In genomic region chr13:27138457-27139093, GRCh38 we compare ENCODE assay signal across 1 cellular context.
TF ChIP-seq lines count a peak whose summit lies in the region.

No MANE protein-coding gene starts in this region.

TF ChIP-seq in WTC11, 78 proteins besides CTCF, POLR2A, EP300 and RAD21:
- no peak for TF ChIP-seq SOX15 (CRISPR knock-in tag; IDR thresholded peaks at IDR 0.05)
- TF ChIP-seq ZBTB21 (CRISPR knock-in tag; IDR thresholded peaks at IDR 0.05; ENCODE audit: borderline replicate concordance): no peak
- no peak for TF ChIP-seq JUN (CRISPR knock-in tag; IDR thresholded peaks at IDR 0.05)
- no peak for TF ChIP-seq NFYB (CRISPR knock-in tag; conservative IDR thresholded peaks at IDR 0.05; ENCODE audit: low read depth)
- TF ChIP-seq, protein P1, sequence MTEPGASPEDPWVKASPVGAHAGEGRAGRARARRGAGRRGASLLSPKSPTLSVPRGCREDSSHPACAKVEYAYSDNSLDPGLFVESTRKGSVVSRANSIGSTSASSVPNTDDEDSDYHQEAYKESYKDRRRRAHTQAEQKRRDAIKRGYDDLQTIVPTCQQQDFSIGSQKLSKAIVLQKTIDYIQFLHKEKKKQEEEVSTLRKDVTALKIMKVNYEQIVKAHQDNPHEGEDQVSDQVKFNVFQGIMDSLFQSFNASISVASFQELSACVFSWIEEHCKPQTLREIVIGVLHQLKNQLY (CRISPR knock-in tag; IDR thresholded peaks at IDR 0.05): no peak
- no peak for TF ChIP-seq ZNF532 (CRISPR knock-in tag; IDR thresholded peaks at IDR 0.05; ENCODE audit: borderline replicate concordance)
- TF ChIP-seq, protein P2, sequence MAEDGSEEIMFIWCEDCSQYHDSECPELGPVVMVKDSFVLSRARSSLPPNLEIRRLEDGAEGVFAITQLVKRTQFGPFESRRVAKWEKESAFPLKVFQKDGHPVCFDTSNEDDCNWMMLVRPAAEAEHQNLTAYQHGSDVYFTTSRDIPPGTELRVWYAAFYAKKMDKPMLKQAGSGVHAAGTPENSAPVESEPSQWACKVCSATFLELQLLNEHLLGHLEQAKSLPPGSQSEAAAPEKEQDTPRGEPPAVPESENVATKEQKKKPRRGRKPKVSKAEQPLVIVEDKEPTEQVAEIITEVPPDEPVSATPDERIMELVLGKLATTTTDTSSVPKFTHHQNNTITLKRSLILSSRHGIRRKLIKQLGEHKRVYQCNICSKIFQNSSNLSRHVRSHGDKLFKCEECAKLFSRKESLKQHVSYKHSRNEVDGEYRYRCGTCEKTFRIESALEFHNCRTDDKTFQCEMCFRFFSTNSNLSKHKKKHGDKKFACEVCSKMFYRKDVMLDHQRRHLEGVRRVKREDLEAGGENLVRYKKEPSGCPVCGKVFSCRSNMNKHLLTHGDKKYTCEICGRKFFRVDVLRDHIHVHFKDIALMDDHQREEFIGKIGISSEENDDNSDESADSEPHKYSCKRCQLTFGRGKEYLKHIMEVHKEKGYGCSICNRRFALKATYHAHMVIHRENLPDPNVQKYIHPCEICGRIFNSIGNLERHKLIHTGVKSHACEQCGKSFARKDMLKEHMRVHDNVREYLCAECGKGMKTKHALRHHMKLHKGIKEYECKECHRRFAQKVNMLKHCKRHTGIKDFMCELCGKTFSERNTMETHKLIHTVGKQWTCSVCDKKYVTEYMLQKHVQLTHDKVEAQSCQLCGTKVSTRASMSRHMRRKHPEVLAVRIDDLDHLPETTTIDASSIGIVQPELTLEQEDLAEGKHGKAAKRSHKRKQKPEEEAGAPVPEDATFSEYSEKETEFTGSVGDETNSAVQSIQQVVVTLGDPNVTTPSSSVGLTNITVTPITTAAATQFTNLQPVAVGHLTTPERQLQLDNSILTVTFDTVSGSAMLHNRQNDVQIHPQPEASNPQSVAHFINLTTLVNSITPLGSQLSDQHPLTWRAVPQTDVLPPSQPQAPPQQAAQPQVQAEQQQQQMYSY (CRISPR knock-in tag; IDR thresholded peaks at IDR 0.05): no peak
- no peak for TF ChIP-seq E2F1 (CRISPR knock-in tag; IDR thresholded peaks at IDR 0.05)
- no peak for TF ChIP-seq PRRX2 (CRISPR knock-in tag; IDR thresholded peaks at IDR 0.05)
- no peak for TF ChIP-seq SMAD3 (CRISPR knock-in tag; IDR thresholded peaks at IDR 0.05; ENCODE audit: borderline replicate concordance)
- no peak for TF ChIP-seq RORB (CRISPR knock-in tag; IDR thresholded peaks at IDR 0.05)
- no peak for TF ChIP-seq TEAD1 (CRISPR knock-in tag; IDR thresholded peaks at IDR 0.05)
- no peak for TF ChIP-seq SP1 (CRISPR knock-in tag; conservative IDR thresholded peaks at IDR 0.05)
- no peak for TF ChIP-seq ZNF317 (CRISPR knock-in tag; IDR thresholded peaks at IDR 0.05; ENCODE audit: borderline replicate concordance, low read depth)
- TF ChIP-seq ARID4B (CRISPR knock-in tag; IDR thresholded peaks at IDR 0.05; ENCODE audit: borderline replicate concordance): no peak
